ENCODE assay signal across 13 cellular contexts in genomic region chr2:191759200-191759507, GRCh38.
A peak's percentile ranks its signal among the peaks of the same experiment; 100 is the strongest.
DNase-seq lines count a peak whose midpoint lies in the region; ATAC-seq and TF ChIP-seq lines count a peak whose summit lies in the region.
"Had no signal": no experiment of that assay in that cellular context is flagged by ENCODE, and none has a peak within 500 bp of the region (broad histone marks: within the 10 kb centered on the region; RNA-seq: fewer than 3 reads in every experiment).

No MANE protein-coding gene starts in this region.

- CTCF ChIA-PET in Calu3 (lab: Charles Lee) = interaction anchor here (0.9 to 1.9 kb wide), 4 partner anchors 16 to 403 kb away, joined by 3 to 23 read pairs (median 4); no protein-coding TSS in a partner anchor

- H3K36me3 ChIP-seq in RWPE2 (ENCODE audit: low read depth) (no peaks in the 10 kb centered on the region), osteoblast (ENCODE audit: insufficient read depth, low read length) (no peaks in the 10 kb centered on the region)

- peaks cover 5% of the 10 kb centered on the region for H3K36me3 Mint-ChIP-seq in Calu3 (ENCODE audit: insufficient read depth, unreplicated experiment)
- H3K36me3 Mint-ChIP-seq: activated naive CD8-positive, alpha-beta T cell had no signal

- H3K4me3 Mint-ChIP-seq in Calu3 (ENCODE audit: low read depth, unreplicated experiment) = peak overlapping the region; percentile 61
- H3K4me3 Mint-ChIP-seq: activated naive CD8-positive, alpha-beta T cell; T-helper 17 cell; WTC11 had no signal

- no peaks in the 10 kb centered on the region for H4K20me1 ChIP-seq in osteoblast (ENCODE audit: insufficient read depth, low read length)

- no peaks in the 10 kb centered on the region for H3K27me3 Mint-ChIP-seq in Calu3 (ENCODE audit: unreplicated experiment)

- H3K9me3 ChIP-seq in RWPE2 (ENCODE audit: severe bottlenecking) = no peaks in the 10 kb centered on the region
- no peaks in the 10 kb centered on the region for H3K9me3 ChIP-seq in osteoblast (ENCODE audit: low read depth, low read length)

- H3K4me1 ChIP-seq in RWPE2 (ENCODE audit: insufficient read depth, poor library complexity, severe bottlenecking) (peaks cover 9% of the 10 kb centered on the region), osteoblast (ENCODE audit: insufficient read depth, low read length) (no peaks in the 10 kb centered on the region)

- H3K4me2 ChIP-seq in osteoblast (ENCODE audit: insufficient read depth, low read length) = peak overlapping the region; percentile 6

- H3K27ac ChIP-seq in RWPE2 (ENCODE audit: poor library complexity, severe bottlenecking) (no peak overlapping the region), osteoblast (ENCODE audit: low read depth, low read length) (no peak overlapping the region)

- intact Hi-C loops in Calu3 (cut with micrococcal nuclease; ENCODE audit: unreplicated experiment) = loop anchor here (2.0 kb wide), 1 partner anchor 404 kb away; no protein-coding TSS in a partner anchor

- H2AFZ ChIP-seq in osteoblast (ENCODE audit: low read length) = no peak overlapping the region

- H3K79me2 ChIP-seq in osteoblast (ENCODE audit: insufficient read depth, low read length) = no peaks in the 10 kb centered on the region

- H3K4me3 ChIP-seq in RWPE2 (ENCODE audit: severe bottlenecking) = no peak overlapping the region
- no peak overlapping the region for H3K4me3 ChIP-seq in osteoblast (ENCODE audit: insufficient read depth, low read length)
- H3K4me3 ChIP-seq: lung had no signal

- H3K27me3 ChIP-seq in RWPE2 (ENCODE audit: insufficient read depth, poor library complexity, severe bottlenecking) = no peaks in the 10 kb centered on the region
- peaks cover 6% of the 10 kb centered on the region for H3K27me3 ChIP-seq in osteoblast (ENCODE audit: insufficient read depth, low read length)

- ATAC-seq in HG02885 (IDR thresholded peaks at IDR 0.05; ENCODE audit: poor library complexity, unreplicated experiment) (peak; percentile 15), RWPE2 (ENCODE audit: low read depth) (no peak), GM21825 (IDR thresholded peaks at IDR 0.05; ENCODE audit: unreplicated experiment) (no peak)

- no peak overlapping the region for H3K27ac Mint-ChIP-seq in Calu3 (ENCODE audit: unreplicated experiment)
- H3K27ac Mint-ChIP-seq: activated naive CD8-positive, alpha-beta T cell; T-helper 17 cell had no signal

- TF ChIP-seq CTCF in Calu3 (IDR thresholded peaks at IDR 0.05; ENCODE audit: unreplicated experiment) (no peak), RWPE2 (IDR thresholded peaks at IDR 0.05; ENCODE audit: poor library complexity, severe bottlenecking) (peak; percentile 58), osteoblast (IDR thresholded peaks at IDR 0.05; ENCODE audit: extremely low read depth, low read depth, low read length) (no peak)

- H3K9me3 Mint-ChIP-seq in Calu3 (ENCODE audit: low read depth, unreplicated experiment) = no peaks in the 10 kb centered on the region
- H3K9me3 Mint-ChIP-seq: WTC11 had no signal

- BruUV-seq in Calu3 (replicated peaks; lab: Mats Ljungman, UMichigan) = no TSS peak

- no peak for DNase-seq in Calu3
- no peak for DNase-seq in RWPE2 (ENCODE audit: low spot score)
- DNase-seq in osteoblast (ENCODE audit: insufficient read length, low spot score, missing footprints) = no peak
- DNase-seq in NOMO-1 treated with dmso at 0.1 percent for 144 hours (lab: John Stamatoyannopoulos, UW; ENCODE audit: unreplicated experiment) = no peak
- no peak for DNase-seq in NCI-H1417 (lab: John Stamatoyannopoulos, UW)
- DNase-seq: NCI-H1048, NCI-H510A had no signal

- no peaks in the 10 kb centered on the region for H3K4me1 Mint-ChIP-seq in Calu3 (ENCODE audit: low read depth, unreplicated experiment)
